Comparison of ENCODE assay signal across 19 cellular contexts in genomic region chr5:14948341-14948830, GRCh38.
"Had no signal": no experiment of that assay in that cellular context is flagged by ENCODE, and none has a peak within 500 bp of the region (broad histone marks: within the 10 kb centered on the region; RNA-seq: fewer than 3 reads in every experiment).

No MANE protein-coding gene starts in this region.

- ATAC-seq: esophagus mucosa; left colon; left ventricle myocardium superior; natural killer cell treated with Interleukin-12 subunit alpha and Interleukin-12 subunit beta and Interleukin-15 and Interleukin-18, amount 100 ng/mL, for 72 hours; right cardiac atrium had no signal

- FAIRE-seq: endometrium, frontal cortex, small intestine had no signal

- H3K27ac Mint-ChIP-seq: natural killer cell treated with Interleukin-12 subunit alpha and Interleukin-12 subunit beta and Interleukin-15 and Interleukin-18, amount 100 ng/mL, for 72 hours; neural progenitor cell had no signal

- H3K36me3 Mint-ChIP-seq: natural killer cell treated with Interleukin-12 subunit alpha and Interleukin-12 subunit beta and Interleukin-15 and Interleukin-18, amount 100 ng/mL, for 72 hours; neural progenitor cell had no signal

- H3K9me3 Mint-ChIP-seq: natural killer cell treated with Interleukin-12 subunit alpha and Interleukin-12 subunit beta and Interleukin-15 and Interleukin-18, amount 100 ng/mL, for 72 hours had no signal

- DNase-seq: effector memory CD4-positive, alpha-beta T cell; left colon; left ventricle myocardium superior; mesenchymal stem cell; midbrain; nucleus accumbens; ovary; right cardiac atrium; small intestine; stimulated activated CD4-positive, alpha-beta T cell treated with anti-CD3 and anti-CD28 coated beads, Interleukin-12 subunit alpha, Interleukin-12 subunit beta, amount 100 ng/mL, for 4 hours; stimulated activated naive CD4-positive, alpha-beta T cell; stomach; substantia nigra; trophoblast cell had no signal

- H3K4me3 Mint-ChIP-seq: natural killer cell treated with Interleukin-12 subunit alpha and Interleukin-12 subunit beta and Interleukin-15 and Interleukin-18, amount 100 ng/mL, for 72 hours; neural progenitor cell had no signal
